Comparison of ENCODE assay signal across 8 cellular contexts in the genomic region with DNA sequence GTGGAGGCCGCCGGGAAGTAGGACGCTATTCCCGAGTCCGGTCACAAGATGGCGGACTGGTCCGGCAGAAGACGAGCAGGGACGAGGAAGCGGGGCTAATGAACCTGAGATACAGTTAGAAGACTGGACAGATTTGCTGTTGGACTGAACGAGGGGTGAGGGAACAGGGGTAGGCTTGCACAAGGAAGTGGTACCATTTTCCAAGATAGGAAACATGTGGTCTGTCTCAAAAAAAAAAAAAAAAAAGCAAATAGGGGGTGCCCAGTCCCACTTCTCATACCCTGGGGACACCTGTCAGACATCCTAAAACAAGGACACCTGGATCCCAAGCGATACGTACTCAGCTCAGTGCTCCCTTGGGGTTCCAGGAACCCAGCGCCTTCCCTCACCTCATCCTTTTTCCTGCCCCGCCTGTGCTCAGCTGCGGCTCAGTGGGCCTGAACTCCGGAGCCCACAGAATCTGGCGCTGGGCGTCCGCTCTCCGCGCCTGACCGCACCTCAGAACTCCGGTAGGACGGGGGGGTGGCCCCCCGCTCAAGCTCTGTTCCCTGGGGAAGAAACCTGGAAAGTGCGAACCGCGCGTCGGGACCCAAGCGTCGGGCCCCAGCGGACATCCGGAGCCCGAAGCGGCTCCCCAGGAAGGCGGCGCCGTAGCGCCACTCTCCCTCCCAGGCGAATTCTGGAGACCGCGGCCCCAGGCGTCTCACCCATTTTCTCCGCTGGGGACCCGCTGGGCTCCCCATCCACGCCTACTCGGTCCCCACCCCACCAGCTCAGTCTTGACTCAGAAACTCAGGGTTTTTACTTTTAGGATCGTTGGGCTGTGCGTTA.
DNase-seq lines count a peak whose midpoint lies in the region; ATAC-seq and TF ChIP-seq lines count a peak whose summit lies in the region.

A gene with protein sequence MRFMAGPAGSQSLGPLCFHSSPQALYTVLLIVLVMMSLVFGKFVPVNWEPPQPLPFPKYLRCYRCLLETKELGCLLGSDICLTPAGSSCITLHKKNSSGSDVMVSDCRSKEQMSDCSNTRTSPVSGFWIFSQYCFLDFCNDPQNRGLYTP (minus strand): TSS at position 227 of the 831 bp plus-strand sequence. CDS start 694 bp downstream, outside the sequence.

- TF ChIP-seq CTCF in AG09309 (IDR thresholded peaks at IDR 0.05; ENCODE audit: control insufficient read depth, insufficient read depth, low read depth, low read length, missing control alignments) (peak; percentile 86), GM20000 (IDR thresholded peaks at IDR 0.05; ENCODE audit: extremely low read depth, missing control alignments) (peak; percentile 90), WERI-Rb-1 (IDR thresholded peaks at IDR 0.05; ENCODE audit: low read depth, low read length) (peak; percentile 90)

- no peaks in the 10 kb centered on the region for H3K27me3 ChIP-seq in WERI-Rb-1 (ENCODE audit: insufficient read depth, low read depth, severe bottlenecking)

- DNase-seq in AG09309 (ENCODE audit: low read depth) (peak; percentile 81), GM20000 (ENCODE audit: low spot score) (peak; percentile 82), NCI-H2171 treated with DMSO at 0.1 percent for 48 hours (lab: John Stamatoyannopoulos, UW) (peak; percentile 82), WERI-Rb-1 (peak; percentile 89), caudate nucleus (lab: John Stamatoyannopoulos, UW) (peak in 55 of 61 donors; percentile 13 to 82 (median 55)), iPS-NIHi7 (ENCODE audit: extremely low spot score) (peak; percentile 78), skeletal muscle cell (ENCODE audit: low read depth) (peak; percentile 75)

- H3K27ac ChIP-seq in WERI-Rb-1 (peak within 1 kb of the TSS; percentile 21; the same call in 1 of the 2 replicates), caudate nucleus (ENCODE audit: low read depth, low read length) (peak within 1 kb of the TSS; percentile 75)

- peak within 1 kb of the TSS; percentile 48 for H3K4me3 ChIP-seq in AG09309 (ENCODE audit: control insufficient read depth, low read depth, low read length)
- no peak within 1 kb of the TSS for H3K4me3 ChIP-seq in WERI-Rb-1 (ENCODE audit: low read depth, low read length)
- peak within 1 kb of the TSS; percentile 55 for H3K4me3 ChIP-seq in skeletal muscle cell (ENCODE audit: low read depth, low read length)

- H3K36me3 ChIP-seq in WERI-Rb-1, result peaks cover 14% of the 10 kb centered on the region

- H3K9me3 ChIP-seq in WERI-Rb-1 (ENCODE audit: severe bottlenecking), result no peaks in the 10 kb centered on the region

- ATAC-seq in HG03280 (IDR thresholded peaks at IDR 0.05; ENCODE audit: unreplicated experiment), result no peak
